8 cellular contexts compared by ENCODE assay signal in genomic region chr7:149714081-149714909, GRCh38. TPM values are rescaled to one million over a fixed set of nuclear protein-coding genes. Genes with fewer than 3 reads are reported as not detected.
DNase-seq lines count a peak whose midpoint lies in the region; ATAC-seq and TF ChIP-seq lines count a peak whose summit lies in the region.

No MANE protein-coding gene starts in this region.

- H3K9me3 ChIP-seq in Karpas-422 (ENCODE audit: low read length) (peaks cover 6% of the 10 kb centered on the region; the same call in 1 of the 2 replicates), RWPE2 (ENCODE audit: severe bottlenecking) (peaks cover 12% of the 10 kb centered on the region), neural cell (ENCODE audit: low read length) (no peaks in the 10 kb centered on the region)

- no peaks in the 10 kb centered on the region for H3F3A ChIP-seq in neural cell (ENCODE audit: insufficient read depth, low read length, poor library complexity, severe bottlenecking)

- ATAC-seq in GM21737 (IDR thresholded peaks at IDR 0.05; ENCODE audit: unreplicated experiment) (peak; percentile 92), RWPE2 (ENCODE audit: low read depth) (peak; percentile 84)
- ATAC-seq in stimulated activated naive CD8-positive, alpha-beta T cell treated with anti-CD3 and anti-CD28 coated beads, Interleukin-15, Interleukin-2, amounts not matched to agents 100 U/mL and 50 U/mL, for 24 hours: peak; percentile 94

- H3K9me2 ChIP-seq in Karpas-422 (replicated peaks; ENCODE audit: insufficient read depth, low read length) (no peaks in the 10 kb centered on the region), neural cell (ENCODE audit: insufficient read depth, low read length) (no peaks in the 10 kb centered on the region)

- H3K9ac ChIP-seq in Karpas-422 (ENCODE audit: low read length) (peak overlapping the region; percentile 76), neural cell (ENCODE audit: low read length) (peak overlapping the region; percentile 65)

- H3K4me3 ChIP-seq in Karpas-422 (ENCODE audit: low read length): peak overlapping the region; percentile 71
- H3K4me3 ChIP-seq in RWPE2 (ENCODE audit: severe bottlenecking): peak overlapping the region; percentile 53
- H3K4me3 ChIP-seq in fibroblast of villous mesenchyme (ENCODE audit: low read depth, low read length): peak overlapping the region; percentile 70
- peak overlapping the region; percentile 74 for H3K4me3 ChIP-seq in neural cell (ENCODE audit: low read length)

- H4K20me1 ChIP-seq in Karpas-422 (ENCODE audit: insufficient read depth, low read depth, low read length) (no peaks in the 10 kb centered on the region), neural cell (ENCODE audit: insufficient read depth) (no peaks in the 10 kb centered on the region)

- peak overlapping the region; percentile 88 for H2AFZ ChIP-seq in Karpas-422 (ENCODE audit: low read length)
- peak overlapping the region; percentile 65 for H2AFZ ChIP-seq in neural cell (ENCODE audit: low read depth, low read length)

- no peak overlapping the region for H3K27ac ChIP-seq in Karpas-422 (ENCODE audit: low read length)
- H3K27ac ChIP-seq in RWPE2 (ENCODE audit: poor library complexity, severe bottlenecking): peak overlapping the region; percentile 57
- H3K27ac ChIP-seq in neural cell (ENCODE audit: low read length): no peak overlapping the region

- H3K4me2 ChIP-seq in Karpas-422 (ENCODE audit: low read depth, low read length, poor library complexity, severe bottlenecking) (peak overlapping the region; percentile 77), neural cell (ENCODE audit: low read length) (no peak overlapping the region)

- H3K79me2 ChIP-seq in Karpas-422 (ENCODE audit: low read length) (peaks cover 40% of the 10 kb centered on the region), neural cell (replicated peaks; ENCODE audit: insufficient read depth, low read length) (peaks cover 8% of the 10 kb centered on the region)

- TF ChIP-seq RAD21 in neural cell (conservative IDR thresholded peaks at IDR 0.05): no peak

- H3K4me1 ChIP-seq in Karpas-422 (ENCODE audit: low read length) (peaks cover 21% of the 10 kb centered on the region), RWPE2 (ENCODE audit: insufficient read depth, poor library complexity, severe bottlenecking) (peaks cover 14% of the 10 kb centered on the region)

- no peak for TF ChIP-seq CTCF in RWPE2 (IDR thresholded peaks at IDR 0.05; ENCODE audit: poor library complexity, severe bottlenecking)
- no peak for TF ChIP-seq CTCF in fibroblast of villous mesenchyme (IDR thresholded peaks at IDR 0.05; ENCODE audit: insufficient read depth, low read depth, low read length)
- no peak for TF ChIP-seq CTCF in neural cell (IDR thresholded peaks at IDR 0.05; ENCODE audit: poor library complexity, severe bottlenecking)

- DNase-seq in DMS53 treated with DMSO at 0.1 percent for 48 hours (lab: John Stamatoyannopoulos, UW; ENCODE audit: unreplicated experiment) (peak; percentile 71), Karpas-422 (peak; percentile 98), RWPE2 (ENCODE audit: low spot score) (peak; percentile 86), activated gamma-delta T cell (lab: John Stamatoyannopoulos, UW) (peak; percentile 92), fibroblast of villous mesenchyme (ENCODE audit: low read depth) (peak; percentile 90)
- peak; percentile 97 for DNase-seq in stimulated activated naive CD8-positive, alpha-beta T cell treated with anti-CD3 and anti-CD28 coated beads, Interleukin-15, Interleukin-2, amounts not matched to agents 100 U/mL and 50 U/mL, for 24 hours

- H3K27me3 ChIP-seq in Karpas-422 (ENCODE audit: low read length): no peaks in the 10 kb centered on the region
- no peaks in the 10 kb centered on the region for H3K27me3 ChIP-seq in RWPE2 (ENCODE audit: insufficient read depth, poor library complexity, severe bottlenecking)
- no peaks in the 10 kb centered on the region for H3K27me3 ChIP-seq in neural cell (ENCODE audit: insufficient read depth, low read depth, low read length)

- H3K36me3 ChIP-seq in Karpas-422 (ENCODE audit: insufficient read depth, low read length): no peaks in the 10 kb centered on the region
- H3K36me3 ChIP-seq in RWPE2 (ENCODE audit: low read depth): no peaks in the 10 kb centered on the region; the same call in 1 of the 2 replicates
- H3K36me3 ChIP-seq in neural cell (ENCODE audit: insufficient read depth, low read length): no peaks in the 10 kb centered on the region

- TF ChIP-seq EP300 in neural cell (conservative IDR thresholded peaks at IDR 0.05; ENCODE audit: poor library complexity, severe bottlenecking): no peak

TF ChIP-seq in neural cell, 6 proteins besides CTCF, POLR2A, EP300 and RAD21:
- TF ChIP-seq EZH2 (IDR thresholded peaks at IDR 0.05; ENCODE audit: borderline replicate concordance, insufficient read depth, low read length, poor library complexity, severe bottlenecking) (no peak), POLR2AphosphoS5 (IDR thresholded peaks at IDR 0.05) (peak; percentile 46), SMC3 (conservative IDR thresholded peaks at IDR 0.05; ENCODE audit: poor library complexity) (peak; percentile 19), TAF1 (IDR thresholded peaks at IDR 0.05; ENCODE audit: low read depth) (peak; percentile 34)
- TF ChIP-seq, protein P1, sequence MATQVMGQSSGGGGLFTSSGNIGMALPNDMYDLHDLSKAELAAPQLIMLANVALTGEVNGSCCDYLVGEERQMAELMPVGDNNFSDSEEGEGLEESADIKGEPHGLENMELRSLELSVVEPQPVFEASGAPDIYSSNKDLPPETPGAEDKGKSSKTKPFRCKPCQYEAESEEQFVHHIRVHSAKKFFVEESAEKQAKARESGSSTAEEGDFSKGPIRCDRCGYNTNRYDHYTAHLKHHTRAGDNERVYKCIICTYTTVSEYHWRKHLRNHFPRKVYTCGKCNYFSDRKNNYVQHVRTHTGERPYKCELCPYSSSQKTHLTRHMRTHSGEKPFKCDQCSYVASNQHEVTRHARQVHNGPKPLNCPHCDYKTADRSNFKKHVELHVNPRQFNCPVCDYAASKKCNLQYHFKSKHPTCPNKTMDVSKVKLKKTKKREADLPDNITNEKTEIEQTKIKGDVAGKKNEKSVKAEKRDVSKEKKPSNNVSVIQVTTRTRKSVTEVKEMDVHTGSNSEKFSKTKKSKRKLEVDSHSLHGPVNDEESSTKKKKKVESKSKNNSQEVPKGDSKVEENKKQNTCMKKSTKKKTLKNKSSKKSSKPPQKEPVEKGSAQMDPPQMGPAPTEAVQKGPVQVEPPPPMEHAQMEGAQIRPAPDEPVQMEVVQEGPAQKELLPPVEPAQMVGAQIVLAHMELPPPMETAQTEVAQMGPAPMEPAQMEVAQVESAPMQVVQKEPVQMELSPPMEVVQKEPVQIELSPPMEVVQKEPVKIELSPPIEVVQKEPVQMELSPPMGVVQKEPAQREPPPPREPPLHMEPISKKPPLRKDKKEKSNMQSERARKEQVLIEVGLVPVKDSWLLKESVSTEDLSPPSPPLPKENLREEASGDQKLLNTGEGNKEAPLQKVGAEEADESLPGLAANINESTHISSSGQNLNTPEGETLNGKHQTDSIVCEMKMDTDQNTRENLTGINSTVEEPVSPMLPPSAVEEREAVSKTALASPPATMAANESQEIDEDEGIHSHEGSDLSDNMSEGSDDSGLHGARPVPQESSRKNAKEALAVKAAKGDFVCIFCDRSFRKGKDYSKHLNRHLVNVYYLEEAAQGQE (IDR thresholded peaks at IDR 0.05; ENCODE audit: borderline replicate concordance): peak; percentile 35

RNA-seq across cellular contexts. Expression of gene ZNF467, which starts 59.1 kb away (rescaled TPM):
- total RNA-seq in Karpas-422 (2014; rRNA removed; shearing (Covaris generic); ENCODE audit: low replicate concordance): 0.71 TPM in 1 of 2 replicates, not detected in the other
- total RNA-seq in fibroblast of villous mesenchyme: 1.3 and 1.6 TPM in 2 replicates
- polyA plus RNA-seq in neural cell: 11.9 and 12.8 TPM in 2 replicates
- 12.2 and 14.9 TPM in 2 replicates for polyA minus RNA-seq in neural cell
